ENCODE assay signal across 1 cellular context in genomic region chr19:4776436-4777205, GRCh38.
TF ChIP-seq lines count a peak whose summit lies in the region.

No MANE protein-coding gene starts in this region.

TF ChIP-seq in GM23338, 12 proteins besides CTCF, POLR2A, EP300 and RAD21 (continued from another document):
- no peak for TF ChIP-seq ZNF462 (CRISPR knock-in tag; IDR thresholded peaks at IDR 0.05)
- no peak for TF ChIP-seq EZH2phosphoT487 (IDR thresholded peaks at IDR 0.05; ENCODE audit: unreplicated experiment)
- TF ChIP-seq POLR2AphosphoS5 (IDR thresholded peaks at IDR 0.05; ENCODE audit: low read depth): no peak
- no peak for TF ChIP-seq JUNB (IDR thresholded peaks at IDR 0.05; ENCODE audit: unreplicated experiment)
- no peak for TF ChIP-seq ZNF331 (CRISPR knock-in tag; IDR thresholded peaks at IDR 0.05; ENCODE audit: low read depth)
- TF ChIP-seq CREB1 (CRISPR knock-in tag; IDR thresholded peaks at IDR 0.05; ENCODE audit: low read depth): no peak
- TF ChIP-seq EZH2 (IDR thresholded peaks at IDR 0.05; ENCODE audit: low read depth, unreplicated experiment): no peak
- TF ChIP-seq REST (IDR thresholded peaks at IDR 0.05; ENCODE audit: unreplicated experiment): no peak
